ENCODE assay signal across 1 cellular context in genomic region chr2:72293620-72294019, GRCh38.
TF ChIP-seq lines count a peak whose summit lies in the region.

No MANE protein-coding gene starts in this region.

TF ChIP-seq in HepG2, 621 proteins besides CTCF, POLR2A, EP300 and RAD21 (continued from another document):
- no peak for TF ChIP-seq ARID5B (CRISPR knock-in tag; IDR thresholded peaks at IDR 0.05)
- no peak for TF ChIP-seq PAXIP1 (CRISPR knock-in tag; conservative IDR thresholded peaks at IDR 0.05)
- no peak for TF ChIP-seq ZNF142 (CRISPR knock-in tag; IDR thresholded peaks at IDR 0.05)
- TF ChIP-seq MYC (CRISPR knock-in tag; IDR thresholded peaks at IDR 0.05; ENCODE audit: borderline replicate concordance), result no peak
- TF ChIP-seq NFIB (CRISPR knock-in tag; IDR thresholded peaks at IDR 0.05; ENCODE audit: borderline replicate concordance), result no peak
- no peak for TF ChIP-seq DDIT3 (CRISPR knock-in tag; IDR thresholded peaks at IDR 0.05)
